Comparison of ENCODE assay signal across 8 cellular contexts in genomic region chr1:18875107-18875795, GRCh38. TPM values are rescaled to one million over a fixed set of nuclear protein-coding genes. Genes with fewer than 3 reads are reported as not detected.
A peak's percentile ranks its signal among the peaks of the same experiment; 100 is the strongest.
DNase-seq lines count a peak whose midpoint lies in the region; ATAC-seq and TF ChIP-seq lines count a peak whose summit lies in the region.

No MANE protein-coding gene starts in this region.

- ATAC-seq in HG02798 (IDR thresholded peaks at IDR 0.05; ENCODE audit: poor library complexity, unreplicated experiment) = no peak

- H3K4me3 Mint-ChIP-seq in neural crest cell = no peak overlapping the region

- no peaks in the 10 kb centered on the region for H3K4me1 Mint-ChIP-seq in neural crest cell

- H3K36me3 Mint-ChIP-seq in neural crest cell (ENCODE audit: low read depth) = no peaks in the 10 kb centered on the region

- no peaks in the 10 kb centered on the region for H3K9me3 Mint-ChIP-seq in neural crest cell

- H3K27ac Mint-ChIP-seq in neural crest cell (ENCODE audit: unreplicated experiment) = no peak overlapping the region

- H3K4me3 ChIP-seq in fibroblast of pulmonary artery (replicated peaks; ENCODE audit: low read depth, low read length) = no peak overlapping the region

- TF ChIP-seq CTCF in fibroblast of pulmonary artery (IDR thresholded peaks at IDR 0.05; ENCODE audit: low read length, missing control alignments) = peak; percentile 87
- peak; percentile 86 for TF ChIP-seq CTCF in neural crest cell (conservative IDR thresholded peaks at IDR 0.05)

- H3K27me3 Mint-ChIP-seq in neural crest cell (ENCODE audit: low read depth) = no peaks in the 10 kb centered on the region

- DNase-seq in COR-L47 (lab: John Stamatoyannopoulos, UW) (peak; percentile 62), HuH-7.5 (ENCODE audit: low spot score) (peak; percentile 91), RKO (ENCODE audit: low spot score) (peak; percentile 82), activated T-helper 1 cell treated with Interleukin-2 at 50 U/mL for 16 hours (ENCODE audit: low read depth) (peak; percentile 41), fibroblast of pulmonary artery (ENCODE audit: low read depth) (peak; percentile 91), neural crest cell (ENCODE audit: low read depth, low spot score) (peak; percentile 92)
- peak; percentile 53 for DNase-seq in stimulated activated naive CD4-positive, alpha-beta T cell treated with Interleukin-2 at 50 U/mL for 16 hours (lab: John Stamatoyannopoulos, UW)

RNA-seq across cellular contexts. Expression of gene TAS1R2, which starts 15.8 kb away (rescaled TPM):
- not detected in 2 replicates for total RNA-seq in neural crest cell

RNA-seq across cellular contexts. Expression of gene ALDH4A1, which starts 27.1 kb away (rescaled TPM):
- total RNA-seq in neural crest cell = 18.4 and 19.5 TPM in 2 replicates

Comparison
In these comparisons a context has a peak if more than half of its experiments do, and no peak if none do; other contexts are left out.
1. DNase-seq: peak in every context shown above with its lines; median percentile 92 in neural crest cell; 91 in HuH-7.5; 91 in fibroblast of pulmonary artery; 82 in RKO; 62 in COR-L47; 53 in stimulated activated naive CD4-positive, alpha-beta T cell treated with Interleukin-2 at 50 U/mL for 16 hours; 41 in activated T-helper 1 cell treated with Interleukin-2 at 50 U/mL for 16 hours.